ENCODE assay signal across 1 cellular context in genomic region chr3:177338697-177339219, GRCh38.
TF ChIP-seq lines count a peak whose summit lies in the region.

No MANE protein-coding gene starts in this region.

TF ChIP-seq in HepG2, 621 proteins besides CTCF, POLR2A, EP300 and RAD21 (continued from another document and continues in another):
- TF ChIP-seq ZBTB2 (CRISPR knock-in tag; IDR thresholded peaks at IDR 0.05; ENCODE audit: low read depth) (no peak), HNF4G (IDR thresholded peaks at IDR 0.05; ENCODE audit: borderline replicate concordance, low read depth, low read length) (peak; percentile 83), HNF4G (CRISPR knock-in tag; IDR thresholded peaks at IDR 0.05; ENCODE audit: borderline replicate concordance, low read depth) (no peak), ELF3 (CRISPR knock-in tag; IDR thresholded peaks at IDR 0.05) (peak; percentile 96), U2AF1 (optimal IDR thresholded peaks at IDR 0.05; ENCODE audit: low read depth, low read length) (no peak), TOPORS (CRISPR knock-in tag; IDR thresholded peaks at IDR 0.05) (no peak), ZSCAN25 (CRISPR knock-in tag; IDR thresholded peaks at IDR 0.05) (no peak), ZNF10 (CRISPR knock-in tag; IDR thresholded peaks at IDR 0.05; ENCODE audit: borderline replicate concordance, low read depth) (no peak), ISX (CRISPR knock-in tag; conservative IDR thresholded peaks at IDR 0.05) (no peak), SP5 (CRISPR knock-in tag; IDR thresholded peaks at IDR 0.05; ENCODE audit: borderline replicate concordance, low read depth) (peak; percentile 40; the same call in 1 of the 2 replicates), TERF1 (CRISPR knock-in tag; IDR thresholded peaks at IDR 0.05) (no peak), DZIP1 (CRISPR knock-in tag; IDR thresholded peaks at IDR 0.05) (no peak), FOXP4 (CRISPR knock-in tag; IDR thresholded peaks at IDR 0.05) (peak; percentile 86), PRPF4 (IDR thresholded peaks at IDR 0.05; ENCODE audit: low read depth, low read length, poor library complexity, severe bottlenecking) (no peak), ZNF83 (CRISPR knock-in tag; IDR thresholded peaks at IDR 0.05; ENCODE audit: borderline replicate concordance) (no peak), ZNF639 (CRISPR knock-in tag; conservative IDR thresholded peaks at IDR 0.05) (no peak; the same call in 1 of the 2 replicates), FOXP1 (IDR thresholded peaks at IDR 0.05) (no peak), FOXP1 (CRISPR knock-in tag; IDR thresholded peaks at IDR 0.05) (peak; percentile 67; the same call in 1 of the 2 replicates), ZNF335 (CRISPR knock-in tag; IDR thresholded peaks at IDR 0.05) (peak; percentile 70), RBAK (CRISPR knock-in tag; IDR thresholded peaks at IDR 0.05) (0 out of 2 replicates have a peak, but pooled peaks have one; percentile 25), ZNF333 (CRISPR knock-in tag; IDR thresholded peaks at IDR 0.05; ENCODE audit: borderline replicate concordance) (no peak), PHF8 (CRISPR knock-in tag; IDR thresholded peaks at IDR 0.05) (no peak), SNAPC2 (CRISPR knock-in tag; IDR thresholded peaks at IDR 0.05) (no peak), ZNF562 (CRISPR knock-in tag; IDR thresholded peaks at IDR 0.05; ENCODE audit: borderline replicate concordance) (no peak), SOX6 (IDR thresholded peaks at IDR 0.05) (no peak), SOX6 (CRISPR knock-in tag; IDR thresholded peaks at IDR 0.05) (peak; percentile 95), HES4 (CRISPR knock-in tag; IDR thresholded peaks at IDR 0.05; ENCODE audit: borderline replicate concordance) (no peak), ZNF318 (CRISPR knock-in tag; IDR thresholded peaks at IDR 0.05) (no peak), NR2C2 (CRISPR knock-in tag; IDR thresholded peaks at IDR 0.05; ENCODE audit: borderline replicate concordance) (peak; percentile 86), THAP8 (CRISPR knock-in tag; IDR thresholded peaks at IDR 0.05; ENCODE audit: borderline replicate concordance) (no peak), ZNF7 (CRISPR knock-in tag; IDR thresholded peaks at IDR 0.05) (no peak), FUBP1 (CRISPR knock-in tag; IDR thresholded peaks at IDR 0.05; ENCODE audit: borderline replicate concordance) (no peak), GTF3A (CRISPR knock-in tag; conservative IDR thresholded peaks at IDR 0.05) (no peak), ZNF616 (CRISPR knock-in tag; IDR thresholded peaks at IDR 0.05; ENCODE audit: low read depth) (no peak), ZSCAN31 (CRISPR knock-in tag; IDR thresholded peaks at IDR 0.05; ENCODE audit: low read depth) (no peak), ELF1 (CRISPR knock-in tag; IDR thresholded peaks at IDR 0.05) (peak; percentile 48; the same call in 1 of the 2 replicates), HNRNPUL1 (IDR thresholded peaks at IDR 0.05; ENCODE audit: low read depth, low read length) (no peak), KLF12 (CRISPR knock-in tag; IDR thresholded peaks at IDR 0.05; ENCODE audit: borderline replicate concordance) (no peak), PHF5A (CRISPR knock-in tag; IDR thresholded peaks at IDR 0.05; ENCODE audit: low read depth, unreplicated experiment) (peak; percentile 49), ZNF431 (CRISPR knock-in tag; IDR thresholded peaks at IDR 0.05; ENCODE audit: borderline replicate concordance, low read depth) (no peak)
